In genomic region chr1:217478450-217478849, GRCh38 we compare ENCODE assay signal across 28 cellular contexts.
"Had no signal": no experiment of that assay in that cellular context is flagged by ENCODE, and none has a peak within 500 bp of the region (broad histone marks: within the 10 kb centered on the region; RNA-seq: fewer than 3 reads in every experiment).

No MANE protein-coding gene starts in this region.

- H3K4me3 ChIP-seq: neural progenitor cell, ovary, psoas muscle, right lobe of liver, sigmoid colon, stomach, thoracic aorta, thyroid gland, tibial nerve, upper lobe of left lung, uterus had no signal

- H3K4me1 Mint-ChIP-seq: nephron, neural progenitor cell had no signal

- H3K27me3 Mint-ChIP-seq: naive thymus-derived CD4-positive, alpha-beta T cell; progenitor cell of endocrine pancreas; stimulated activated naive CD8-positive, alpha-beta T cell treated with anti-CD3 and anti-CD28 coated beads, Interleukin-15, Interleukin-2, amounts not matched to agents 100 ng/mL and 50 ng/mL, for 24 hours had no signal

- H3K4me3 Mint-ChIP-seq: naive thymus-derived CD4-positive, alpha-beta T cell; natural killer cell; nephron; neural progenitor cell; stimulated activated effector memory CD8-positive, alpha-beta T cell treated with anti-CD3 and anti-CD28 coated beads, Interleukin-12 subunit alpha, Interleukin-12 subunit beta, amount 100 ng/mL, for 72 hours; stimulated activated naive CD8-positive, alpha-beta T cell treated with anti-CD3 and anti-CD28 coated beads, Interleukin-15, Interleukin-2, amounts not matched to agents 100 ng/mL and 50 ng/mL, for 24 hours had no signal

- ATAC-seq: naive thymus-derived CD4-positive, alpha-beta T cell; natural killer cell; psoas muscle; right cardiac atrium; right lobe of liver; stimulated activated effector memory CD8-positive, alpha-beta T cell treated with anti-CD3 and anti-CD28 coated beads, Interleukin-12 subunit alpha, Interleukin-12 subunit beta, amount 100 ng/mL, for 72 hours had no signal

- H3K27ac Mint-ChIP-seq: natural killer cell; nephron; neural progenitor cell; progenitor cell of endocrine pancreas; stimulated activated effector memory CD8-positive, alpha-beta T cell treated with anti-CD3 and anti-CD28 coated beads, Interleukin-12 subunit alpha, Interleukin-12 subunit beta, amount 100 ng/mL, for 72 hours; stimulated activated naive CD8-positive, alpha-beta T cell treated with anti-CD3 and anti-CD28 coated beads, Interleukin-15, Interleukin-2, amounts not matched to agents 100 ng/mL and 50 ng/mL, for 24 hours had no signal

- H3K27me3 ChIP-seq: neural progenitor cell, ovary, right lobe of liver, sigmoid colon, stomach, thyroid gland, tibial nerve, upper lobe of left lung, uterus had no signal

- H3K36me3 ChIP-seq: neural progenitor cell, ovary, right lobe of liver, thoracic aorta, thyroid gland, upper lobe of left lung, uterus had no signal

- H3K4me1 ChIP-seq: neural progenitor cell, parathyroid adenoma, psoas muscle, right lobe of liver, sigmoid colon, stomach, thyroid gland, tibial nerve, upper lobe of left lung, uterus had no signal

- H3K27ac ChIP-seq: neural progenitor cell, ovary, parathyroid adenoma, psoas muscle, right lobe of liver, sigmoid colon, stomach, thoracic aorta, thyroid gland, tibial nerve, upper lobe of left lung, uterus had no signal

- DNase-seq: naive thymus-derived CD4-positive, alpha-beta T cell; natural killer cell; occipital lobe; ovary; posterior cingulate gyrus; psoas muscle; right cardiac atrium; right lobe of liver; sigmoid colon; small intestine; stimulated activated CD4-positive, alpha-beta T cell treated with anti-CD3 and anti-CD28 coated beads, Interleukin-15, amount 100 ng/mL, for 24 hours; stimulated activated CD4-positive, alpha-beta T cell treated with anti-CD3 and anti-CD28 coated beads, Interleukin-2, amount 100 ng/mL, for 24 hours; stimulated activated CD4-positive, alpha-beta T cell treated with anti-CD3 and anti-CD28 coated beads, Interleukin-2, amount 100 ng/mL, for 48 hours; stimulated activated CD4-positive, alpha-beta T cell treated with anti-CD3 and anti-CD28 coated beads, Interleukin-4, amount 100 ng/mL, for 24 hours; stimulated activated naive CD4-positive, alpha-beta T cell treated with Interleukin-2 at 50 U/mL for 16 hours; stomach; thyroid gland; trophoblast cell; upper lobe of left lung; uterus had no signal

- H3K9me3 ChIP-seq: ovary, right lobe of liver, thoracic aorta, thyroid gland, uterus had no signal

- H3K9me3 Mint-ChIP-seq: neural progenitor cell had no signal
